7 cellular contexts compared by ENCODE assay signal in genomic region chr10:111076682-111077661, GRCh38. TPM values are rescaled to one million over a fixed set of nuclear protein-coding genes. Genes with fewer than 3 reads are reported as not detected.
DNase-seq lines count a peak whose midpoint lies in the region; ATAC-seq, FAIRE-seq and TF ChIP-seq lines count a peak whose summit lies in the region.

Gene ADRA2A, plus strand, starts transcription at chr10:111077029. Its CDS starts 968 bp downstream, at chr10:111077997.

- FAIRE-seq in bronchial epithelial cell (lab: Jason Lieb, UNC) (no peak), kidney (lab: Jason Lieb, UNC) (no peak)

- no peak for TF ChIP-seq POLR2A in spleen (IDR thresholded peaks at IDR 0.05)

- H3K4me1 ChIP-seq in RWPE2 (ENCODE audit: insufficient read depth, poor library complexity, severe bottlenecking): no peaks in the 10 kb centered on the region
- peaks cover 0 to 10% of the 10 kb centered on the region in 2 donors for H3K4me1 ChIP-seq in kidney (ENCODE audit: control insufficient read depth in 1 of 2, insufficient read depth in 1 of 2, low read depth in 1 of 2, low read length in 2 of 2)
- H3K4me1 ChIP-seq in spleen: peaks cover 11 to 32% (median 27%) of the 10 kb centered on the region in 6 donors

- H3K9ac ChIP-seq in kidney (ENCODE audit: low read length in 2 of 2): no peak within 1 kb of the TSS

- TF ChIP-seq CTCF in RWPE2 (IDR thresholded peaks at IDR 0.05; ENCODE audit: poor library complexity, severe bottlenecking): no peak
- TF ChIP-seq CTCF in bronchial epithelial cell (IDR thresholded peaks at IDR 0.05; ENCODE audit: insufficient read depth, low read length, severe bottlenecking): no peak
- TF ChIP-seq CTCF in kidney (IDR thresholded peaks at IDR 0.05; ENCODE audit: borderline replicate concordance, extremely low read depth, insufficient read depth): no peak
- no peak for TF ChIP-seq CTCF in spleen (IDR thresholded peaks at IDR 0.05 in 8 of 11, conservative IDR thresholded peaks at IDR 0.05 in 3 of 11)

- peaks cover 67% of the 10 kb centered on the region for H3K27me3 ChIP-seq in RWPE2 (ENCODE audit: insufficient read depth, poor library complexity, severe bottlenecking)
- peaks cover 40% of the 10 kb centered on the region for H3K27me3 ChIP-seq in bronchial epithelial cell (ENCODE audit: control insufficient read depth, insufficient read depth, low read length)
- H3K27me3 ChIP-seq in spleen (replicated peaks in 1 of 7): peaks cover 0 to 80% (median 56%) of the 10 kb centered on the region in 7 donors

- H3K9me3 ChIP-seq in RWPE2 (ENCODE audit: severe bottlenecking) (no peaks in the 10 kb centered on the region), kidney (ENCODE audit: control insufficient read depth in 1 of 2, low read length in 2 of 2) (no peaks in the 10 kb centered on the region), spleen (peaks cover 0 to 7% (median 0%) of the 10 kb centered on the region in 8 donors)

- intact Hi-C loops in kidney (cut with DNase I): no loop called here
- intact Hi-C loops in spleen (cut with DNase I; ENCODE audit: low total_unique reads): no loop called here

- H3K27ac ChIP-seq in RWPE2 (ENCODE audit: poor library complexity, severe bottlenecking) (no peak within 1 kb of the TSS), kidney (ENCODE audit: low read depth in 2 of 2, low read length in 2 of 2) (no peak within 1 kb of the TSS), spleen (peak within 1 kb of the TSS in 7 of 8 donors; percentile 38 to 75 (median 58))

- DNase-seq in RWPE2 (ENCODE audit: low spot score): no peak
- DNase-seq in bronchial epithelial cell (ENCODE audit: low read depth): no peak
- peak; percentile 93 for DNase-seq in kidney
- DNase-seq in spleen: no peak
- no peak for DNase-seq in inferior parietal cortex (ENCODE audit: extremely low spot score)

- ATAC-seq in HG03432 (IDR thresholded peaks at IDR 0.05; ENCODE audit: unreplicated experiment) (peak; percentile 43), RWPE2 (ENCODE audit: low read depth) (peak; percentile 58)

- H3K36me3 ChIP-seq in RWPE2 (ENCODE audit: low read depth): no peaks in the 10 kb centered on the region
- no peaks in the 10 kb centered on the region for H3K36me3 ChIP-seq in bronchial epithelial cell (ENCODE audit: control insufficient read depth, insufficient read depth, low read length)
- H3K36me3 ChIP-seq in kidney (ENCODE audit: control insufficient read depth in 1 of 2, insufficient read depth in 2 of 2, low read length in 2 of 2): no peaks in the 10 kb centered on the region
- no peaks in the 10 kb centered on the region for H3K36me3 ChIP-seq in spleen

- H3K4me3 ChIP-seq in GM08714 (ENCODE audit: low read length) (peak within 1 kb of the TSS; percentile 21; the same call in 1 of the 2 replicates), RWPE2 (ENCODE audit: severe bottlenecking) (peak within 1 kb of the TSS; percentile 22), bronchial epithelial cell (ENCODE audit: low read depth, low read length) (peak within 1 kb of the TSS; percentile 30), kidney (ENCODE audit: low read length in 2 of 2) (peak within 1 kb of the TSS; percentile 61 to 70), spleen (peak within 1 kb of the TSS; percentile 31 to 72 (median 54))

- 0 to 9% (median 2%) methylated on average over 49 to 89 of the region's 89 CpGs for WGBS in spleen, 5 donors

RNA-seq across cellular contexts. Expression of gene ADRA2A, which starts in this region (rescaled TPM):
- total RNA-seq in bronchial epithelial cell (not detected in 2 replicates), kidney (7.8 TPM), spleen (10 to 100 TPM in 5 of 7 donors, 1 to 10 TPM in 2; 7.1 to 48.1 (median 13.8) TPM)
- polyA plus RNA-seq in kidney (ENCODE audit: insufficient read depth, low read depth, low replicate concordance) (1.2 TPM), spleen (1 to 10 TPM in 1 of 3 donors, under 1 TPM in 2; 0.35 to 1.2 (median 0.74) TPM)

Comparison
In these comparisons a context has a peak if more than half of its experiments do, and no peak if none do; other contexts are left out.
1. H3K27ac ChIP-seq: peak in spleen (7 of 8); none in RWPE2 (single experiment) and kidney (0 of 2).
2. Peak in every context shown above with its lines, with median percentiles within 50 percentile points of each other: H3K4me3 ChIP-seq.